ENCODE assay signal across 16 cellular contexts in the genomic region with DNA sequence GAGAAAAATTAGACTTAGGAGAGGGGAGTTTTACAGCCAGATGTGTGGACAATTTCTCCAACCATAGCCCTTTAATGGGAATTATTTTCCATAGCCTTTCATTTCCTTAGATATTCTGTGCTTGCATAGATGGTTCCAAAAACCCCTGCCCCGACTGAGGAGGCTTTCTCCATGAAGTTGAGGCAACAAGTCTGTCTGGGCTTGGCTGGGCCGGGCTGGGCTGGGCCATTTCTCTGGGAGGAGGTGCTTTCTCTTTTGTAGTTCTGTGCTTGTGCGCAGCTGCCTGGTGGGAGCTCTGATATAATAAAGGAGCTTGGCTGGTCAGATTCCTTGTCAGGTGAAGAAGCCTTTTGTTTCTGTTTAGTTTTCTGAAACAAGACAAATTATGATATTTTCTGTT.
DNase-seq lines count a peak whose midpoint lies in the region; ATAC-seq and TF ChIP-seq lines count a peak whose summit lies in the region.
"Had no signal": no experiment of that assay in that cellular context is flagged by ENCODE, and none has a peak within 500 bp of the region (broad histone marks: within the 10 kb centered on the region; RNA-seq: fewer than 3 reads in every experiment).

No MANE protein-coding gene starts in this region.

- in situ Hi-C loops in GM23248 (cut with MboI) (no loop called here), gastrocnemius medialis (cut with MboI; ENCODE audit: low sequenced_read_pairs in 4 of 4) (no loop called here)

- WGBS in GM23248 (ENCODE audit: low coverage in 1 of 2, low lambda C conversion rate in 2 of 2, missing lambda C conversion rate in 2 of 2), 2 experiments: 29 to 38% methylated on average over 3 of the region's 3 CpGs

- no peaks in the 10 kb centered on the region for H3K9me3 Mint-ChIP-seq in stimulated activated naive CD8-positive, alpha-beta T cell treated with anti-CD3 and anti-CD28 coated beads, Interleukin-15, amount 100 ng/mL, for 72 hours

- no peaks in the 10 kb centered on the region for H3K79me2 ChIP-seq in GM23248 (ENCODE audit: insufficient read depth)

- H4K20me1 ChIP-seq in GM23248 (ENCODE audit: insufficient read depth): no peaks in the 10 kb centered on the region

- H3K4me3 ChIP-seq in GM23248 (no peak overlapping the region), choroid plexus epithelial cell (ENCODE audit: low read depth, low read length) (no peak overlapping the region), gastrocnemius medialis (no peak overlapping the region), dorsolateral prefrontal cortex (peak overlapping the region in 1 of 59 donors; percentile 20)

- no peak overlapping the region for H3K9ac ChIP-seq in GM23248

- no peak overlapping the region for H3K27ac Mint-ChIP-seq in stimulated activated naive CD8-positive, alpha-beta T cell treated with anti-CD3 and anti-CD28 coated beads, Interleukin-15, amount 100 ng/mL, for 72 hours
- H3K27ac Mint-ChIP-seq: activated CD8-positive, alpha-beta memory T cell treated with anti-CD3 and anti-CD28 coated beads, Interleukin-2, amount 10 ng/mL, durations not matched to agents 7 days and 5 days had no signal

- H3K4me2 ChIP-seq in GM23248 (ENCODE audit: unreplicated experiment): no peak overlapping the region

- H3K27ac ChIP-seq in GM23248 (no peak overlapping the region), gastrocnemius medialis (peak overlapping the region; percentile 46 to 65 (median 58)), dorsolateral prefrontal cortex (peak overlapping the region in 17 of 59 donors; percentile 4 to 62 (median 26))
- H3K27ac ChIP-seq: foreskin keratinocyte had no signal

- no peaks in the 10 kb centered on the region for H3K27me3 Mint-ChIP-seq in stimulated activated naive CD8-positive, alpha-beta T cell treated with anti-CD3 and anti-CD28 coated beads, Interleukin-15, amount 100 ng/mL, for 72 hours

- H3K4me1 Mint-ChIP-seq in stimulated activated naive CD8-positive, alpha-beta T cell treated with anti-CD3 and anti-CD28 coated beads, Interleukin-15, amount 100 ng/mL, for 72 hours: no peaks in the 10 kb centered on the region
- H3K4me1 Mint-ChIP-seq: activated CD8-positive, alpha-beta memory T cell treated with anti-CD3 and anti-CD28 coated beads, Interleukin-2, amount 10 ng/mL, durations not matched to agents 7 days and 5 days had no signal

- H3K36me3 ChIP-seq in GM23248 (ENCODE audit: low read depth) (no peaks in the 10 kb centered on the region), gastrocnemius medialis (no peaks in the 10 kb centered on the region)

- no peak for TF ChIP-seq CTCF in choroid plexus epithelial cell (conservative IDR thresholded peaks at IDR 0.05; ENCODE audit: low read depth, low read length)
- no peak for TF ChIP-seq CTCF in gastrocnemius medialis (IDR thresholded peaks at IDR 0.05 in 4 of 5, conservative IDR thresholded peaks at IDR 0.05 in 1 of 5)
- TF ChIP-seq CTCF in dorsolateral prefrontal cortex (IDR thresholded peaks at IDR 0.05 in 54 of 56, conservative IDR thresholded peaks at IDR 0.05 in 2 of 56; ENCODE audit: low read depth in 1 of 56, partially characterized antibody in 56 of 56): no peak

- ATAC-seq in gastrocnemius medialis: no peak
- no peak for ATAC-seq in stimulated activated naive CD8-positive, alpha-beta T cell treated with anti-CD3 and anti-CD28 coated beads, Interleukin-15, amount 100 ng/mL, for 72 hours
- ATAC-seq: activated CD8-positive, alpha-beta memory T cell treated with anti-CD3 and anti-CD28 coated beads, Interleukin-2, amount 10 ng/mL, durations not matched to agents 7 days and 5 days; foreskin keratinocyte had no signal

- no peak overlapping the region for H3K4me3 Mint-ChIP-seq in stimulated activated naive CD8-positive, alpha-beta T cell treated with anti-CD3 and anti-CD28 coated beads, Interleukin-15, amount 100 ng/mL, for 72 hours
- H3K4me3 Mint-ChIP-seq: activated CD8-positive, alpha-beta memory T cell treated with anti-CD3 and anti-CD28 coated beads, Interleukin-2, amount 10 ng/mL, durations not matched to agents 7 days and 5 days had no signal

- DNase-seq in GM23248: no peak
- peak; percentile 10 for DNase-seq in choroid plexus epithelial cell (ENCODE audit: low read depth)
- peak; percentile 32 for DNase-seq in iPS-NIHi7 (ENCODE audit: extremely low spot score)
- DNase-seq in gastrocnemius medialis: peak in 1 of 2 donors; percentile 43
- no peak for DNase-seq in NCI-H748 treated with DMSO at 0.1 percent for 48 hours (lab: John Stamatoyannopoulos, UW)
- no peak for DNase-seq in stimulated activated naive CD8-positive, alpha-beta T cell treated with anti-CD3 and anti-CD28 coated beads, Interleukin-15, amount 100 ng/mL, for 72 hours
- no peak for DNase-seq in dorsolateral prefrontal cortex
- DNase-seq in activated T-cell treated with anti-CD3 and anti-CD28 coated beads, Interleukin-2, amount 50 U/mL, for 48 hours: no peak
- DNase-seq: activated CD8-positive, alpha-beta memory T cell treated with anti-CD3 and anti-CD28 coated beads, Interleukin-2, amount 10 ng/mL, durations not matched to agents 7 days and 5 days; activated naive CD4-positive, alpha-beta T cell treated with Interleukin-2 at 50 U/mL for 16 hours; effector CD8-positive, alpha-beta T cell; foreskin keratinocyte; midbrain; NCI-H1694; NCI-H526 treated with DMSO at 0.1 percent for 48 hours; posterior cingulate gyrus had no signal

- H2AFZ ChIP-seq in GM23248: peak overlapping the region; percentile 34; the same call in 1 of the 2 replicates

- no peaks in the 10 kb centered on the region for H3F3A ChIP-seq in GM23248 (ENCODE audit: insufficient read depth)

- H3K9me3 ChIP-seq in GM23248 (ENCODE audit: low read depth): no peaks in the 10 kb centered on the region
- H3K9me3 ChIP-seq in gastrocnemius medialis: no peaks in the 10 kb centered on the region

- H3K4me1 ChIP-seq in GM23248 (ENCODE audit: insufficient read depth) (no peaks in the 10 kb centered on the region), gastrocnemius medialis (no peaks in the 10 kb centered on the region)
- H3K4me1 ChIP-seq: foreskin keratinocyte had no signal

- no peak for TF ChIP-seq POLR2A in gastrocnemius medialis (IDR thresholded peaks at IDR 0.05)

- no peaks in the 10 kb centered on the region for H3K27me3 ChIP-seq in GM23248 (replicated peaks; ENCODE audit: insufficient read depth)
- H3K27me3 ChIP-seq in gastrocnemius medialis: no peaks in the 10 kb centered on the region
- H3K27me3 ChIP-seq in dorsolateral prefrontal cortex: no peaks in the 10 kb centered on the region

- H3K9me2 ChIP-seq in GM23248 (ENCODE audit: insufficient read depth): no peaks in the 10 kb centered on the region

- intact Hi-C loops in gastrocnemius medialis (cut with DNase I; ENCODE audit: low total_unique reads) (no loop called here), dorsolateral prefrontal cortex (cut with DNase I) (no loop called here)

Comparison
In these comparisons a context has a peak if more than half of its experiments do, and no peak if none do; other contexts are left out.
1. DNase-seq: peak in choroid plexus epithelial cell (single experiment) and iPS-NIHi7 (single experiment); none in GM23248 (single experiment), NCI-H748 treated with DMSO at 0.1 percent for 48 hours (single experiment), stimulated activated naive CD8-positive, alpha-beta T cell treated with anti-CD3 and anti-CD28 coated beads, Interleukin-15, amount 100 ng/mL, for 72 hours (0 of 2), dorsolateral prefrontal cortex (0 of 10) and activated T-cell treated with anti-CD3 and anti-CD28 coated beads, Interleukin-2, amount 50 U/mL, for 48 hours (0 of 2).